ENCODE assay signal across 1 cellular context in genomic region chr17:21474815-21475214, GRCh38.
TF ChIP-seq lines count a peak whose summit lies in the region.

No MANE protein-coding gene starts in this region.

TF ChIP-seq in H1, 55 proteins besides CTCF, POLR2A, EP300 and RAD21:
- no peak for TF ChIP-seq SP1 (IDR thresholded peaks at IDR 0.05; ENCODE audit: low read depth, low read length)
- TF ChIP-seq SRF (IDR thresholded peaks at IDR 0.05; ENCODE audit: low read depth, low read length) = no peak
- no peak for TF ChIP-seq JUN (IDR thresholded peaks at IDR 0.05; ENCODE audit: low read depth, low read length)
- TF ChIP-seq CHD1 (IDR thresholded peaks at IDR 0.05; ENCODE audit: low read depth, low read length) = no peak
- no peak for TF ChIP-seq PHF8 (conservative IDR thresholded peaks at IDR 0.05; ENCODE audit: low read depth, low read length)
- TF ChIP-seq JUND (IDR thresholded peaks at IDR 0.05; ENCODE audit: low read length) = no peak
- no peak for TF ChIP-seq NANOG (IDR thresholded peaks at IDR 0.05; ENCODE audit: insufficient read depth, low read depth, low read length, poor library complexity, severe bottlenecking)
- no peak for TF ChIP-seq CBX5 (IDR thresholded peaks at IDR 0.05; ENCODE audit: low read depth, low read length)
- TF ChIP-seq TAF1 (IDR thresholded peaks at IDR 0.05; ENCODE audit: low read depth, low read length) = no peak
- TF ChIP-seq CBX8 (IDR thresholded peaks at IDR 0.05; ENCODE audit: borderline replicate concordance, low read depth, low read length) = no peak
- no peak for TF ChIP-seq ZNF274 (IDR thresholded peaks at IDR 0.05; ENCODE audit: borderline replicate concordance, extremely low read depth, low read length)
- no peak for TF ChIP-seq YY1 (IDR thresholded peaks at IDR 0.05; ENCODE audit: low read depth, low read length)
- TF ChIP-seq KDM5A (IDR thresholded peaks at IDR 0.05; ENCODE audit: low read length) = no peak
- TF ChIP-seq POLR2AphosphoS5 (IDR thresholded peaks at IDR 0.05; ENCODE audit: low read depth, low read length) = no peak
- TF ChIP-seq TAF7 (optimal IDR thresholded peaks at IDR 0.05; ENCODE audit: borderline replicate concordance, low read depth, low read length) = no peak
- TF ChIP-seq CHD7 (IDR thresholded peaks at IDR 0.05; ENCODE audit: insufficient replicate concordance, low read length) = no peak
- TF ChIP-seq RNF2 (IDR thresholded peaks at IDR 0.05; ENCODE audit: borderline replicate concordance, low read depth, low read length, missing control alignments, poor library complexity, severe bottlenecking) = no peak
- TF ChIP-seq SIX5 (IDR thresholded peaks at IDR 0.05; ENCODE audit: low read depth, low read length) = no peak
- no peak for TF ChIP-seq SP4 (IDR thresholded peaks at IDR 0.05; ENCODE audit: low read length)
TF ChIP-seq in H1: peak in this region for 0.
